13 cellular contexts compared by ENCODE assay signal in genomic region chr1:89539135-89539534, GRCh38.
"Had no signal": no experiment of that assay in that cellular context is flagged by ENCODE, and none has a peak within 500 bp of the region (broad histone marks: within the 10 kb centered on the region; RNA-seq: fewer than 3 reads in every experiment).

No MANE protein-coding gene starts in this region.

- H3K36me3 ChIP-seq: cardiac muscle cell, esophagus squamous epithelium, left ventricle myocardium inferior, pancreas, tibial artery, uterus had no signal

- H3K27me3 Mint-ChIP-seq: memory B cell; naive thymus-derived CD4-positive, alpha-beta T cell had no signal

- H3K27me3 ChIP-seq: cardiac muscle cell, esophagus squamous epithelium, pancreas, tibial artery, uterus had no signal

- H3K27ac ChIP-seq: cardiac muscle cell, esophagus squamous epithelium, pancreas, SK-N-MC, tibial artery, uterus had no signal

- H3K4me3 Mint-ChIP-seq: memory B cell had no signal

- ATAC-seq: mucosa of descending colon, pancreas had no signal

- H3K9me3 Mint-ChIP-seq: memory B cell; naive thymus-derived CD4-positive, alpha-beta T cell had no signal

- H3K4me3 ChIP-seq: cardiac muscle cell, esophagus squamous epithelium, left ventricle myocardium inferior, mucosa of descending colon, pancreas, SK-N-MC, tibial artery, uterus had no signal

- DNase-seq: activated CD4-positive, alpha-beta T cell treated with anti-CD3 and anti-CD28 coated beads, Interleukin-2, amount 50 U/mL, for 48 hours; activated CD8-positive, alpha-beta memory T cell treated with anti-CD3 and anti-CD28 coated beads, Interleukin-2, amount 50 U/mL, for 4 hours; esophagus squamous epithelium; glutamatergic neuron; left ventricle myocardium inferior; mucosa of descending colon; naive thymus-derived CD4-positive, alpha-beta T cell; pancreas; tibial artery; uterus had no signal

- H3K9me3 ChIP-seq: esophagus squamous epithelium, left ventricle myocardium inferior, mucosa of descending colon, pancreas, tibial artery, uterus had no signal

- H3K4me1 ChIP-seq: esophagus squamous epithelium, pancreas, tibial artery, uterus had no signal
